ENCODE assay signal across 9 cellular contexts in the genomic region with DNA sequence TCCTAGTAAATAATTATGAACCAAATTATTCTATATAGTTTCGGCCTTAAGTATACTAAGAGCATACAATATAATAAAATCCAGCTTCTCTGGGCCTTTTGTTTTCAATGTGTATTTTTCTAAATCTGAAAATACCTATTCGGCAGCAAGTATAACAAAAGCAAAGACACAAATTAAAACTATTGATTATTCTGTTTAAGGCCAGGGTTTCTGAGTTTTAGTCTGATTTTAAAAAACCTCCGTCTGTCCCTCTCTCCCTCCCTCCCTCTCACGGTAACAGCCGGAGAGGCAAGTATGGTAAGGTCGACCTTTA. TPM values are rescaled to one million over a fixed set of nuclear protein-coding genes. Genes with fewer than 3 reads are reported as not detected.
A peak's percentile ranks its signal among the peaks of the same experiment; 100 is the strongest.
DNase-seq lines count a peak whose midpoint lies in the region; ATAC-seq, FAIRE-seq and TF ChIP-seq lines count a peak whose summit lies in the region.
"Had no signal": no experiment of that assay in that cellular context is flagged by ENCODE, and none has a peak within 500 bp of the region (broad histone marks: within the 10 kb centered on the region; RNA-seq: fewer than 3 reads in every experiment).

No MANE protein-coding gene starts in this region.

- peaks cover 58% of the 10 kb centered on the region for H3K4me1 Mint-ChIP-seq in activated naive CD8-positive, alpha-beta T cell treated with anti-CD3 and anti-CD28 coated beads, Interleukin-2, amount 50 U/mL, for 24 hours

- H3K27me3 ChIP-seq in left lung (no peaks in the 10 kb centered on the region), thoracic aorta (replicated peaks; ENCODE audit: insufficient read depth) (no peaks in the 10 kb centered on the region)

- H3K27ac ChIP-seq in left lung (peak overlapping the region; percentile 97 to 100), thoracic aorta (peak overlapping the region; percentile 96 to 97)

- no peak for FAIRE-seq in GM12892 (lab: Jason Lieb, UNC)

- no peaks in the 10 kb centered on the region for H3K9me3 Mint-ChIP-seq in activated naive CD8-positive, alpha-beta T cell treated with anti-CD3 and anti-CD28 coated beads, Interleukin-2, amount 50 U/mL, for 24 hours

- ATAC-seq in activated naive CD8-positive, alpha-beta T cell treated with anti-CD3 and anti-CD28 coated beads, Interleukin-2, amount 50 U/mL, for 24 hours, result no peak
- no peak for ATAC-seq in left lung
- ATAC-seq in thoracic aorta (ENCODE audit: insufficient number of reproducible peaks, low FRiP score, low read depth), result no peak
- no peak for ATAC-seq in HG03045 (IDR thresholded peaks at IDR 0.05; ENCODE audit: unreplicated experiment)
- no peak for ATAC-seq in GM21576 (IDR thresholded peaks at IDR 0.05; ENCODE audit: unreplicated experiment)

- peaks cover 0 to 16% of the 10 kb centered on the region in 2 donors for H3K36me3 ChIP-seq in left lung
- H3K36me3 ChIP-seq in thoracic aorta, result no peaks in the 10 kb centered on the region

- no peak for TF ChIP-seq POLR2A in GM12892 (IDR thresholded peaks at IDR 0.05; ENCODE audit: low read depth, low read length)

- intact Hi-C loops in left lung (cut with DNase I), result loop anchor here in 1 of 2 donors (5.0 kb wide), 1 partner anchor 83 kb away; no protein-coding TSS in a partner anchor

- H3K27me3 Mint-ChIP-seq in activated naive CD8-positive, alpha-beta T cell treated with anti-CD3 and anti-CD28 coated beads, Interleukin-2, amount 50 U/mL, for 24 hours, result peaks cover 2% of the 10 kb centered on the region

- peak overlapping the region; percentile 99 for H3K27ac Mint-ChIP-seq in activated naive CD8-positive, alpha-beta T cell treated with anti-CD3 and anti-CD28 coated beads, Interleukin-2, amount 50 U/mL, for 24 hours

- peaks cover 7 to 37% of the 10 kb centered on the region in 2 donors for H3K4me1 ChIP-seq in left lung
- peaks cover 27 to 51% of the 10 kb centered on the region in 2 donors for H3K4me1 ChIP-seq in thoracic aorta (ENCODE audit: control insufficient read depth in 1 of 2, low read depth in 2 of 2)

- peaks cover 22% of the 10 kb centered on the region for H3K36me3 Mint-ChIP-seq in activated naive CD8-positive, alpha-beta T cell treated with anti-CD3 and anti-CD28 coated beads, Interleukin-2, amount 50 U/mL, for 24 hours (ENCODE audit: low read depth)

- peak; percentile 25 for DNase-seq in activated CD4-positive, alpha-beta T cell treated with anti-CD3 and anti-CD28 coated beads for 48 hours
- DNase-seq in activated CD4-positive, alpha-beta T cell treated with anti-CD3 and anti-CD28 coated beads, Interleukin-2, amount 50 U/mL, for 1 hour, result no peak
- peak; percentile 22 for DNase-seq in activated naive CD8-positive, alpha-beta T cell treated with anti-CD3 and anti-CD28 coated beads, Interleukin-2, amount 50 U/mL, for 24 hours
- DNase-seq in left lung (no peak), thoracic aorta (ENCODE audit: low spot score) (no peak), GM12892 (ENCODE audit: insufficient read length) (no peak)
- DNase-seq: NCI-H2107 had no signal

- TF ChIP-seq CTCF in left lung (IDR thresholded peaks at IDR 0.05), result no peak
- no peak for TF ChIP-seq CTCF in thoracic aorta (IDR thresholded peaks at IDR 0.05)

- H3K4me3 Mint-ChIP-seq in activated naive CD8-positive, alpha-beta T cell treated with anti-CD3 and anti-CD28 coated beads, Interleukin-2, amount 50 U/mL, for 24 hours, result peak overlapping the region; percentile 100

- peak overlapping the region; percentile 88 for H3K4me3 ChIP-seq in left lung
- peak overlapping the region; percentile 88 for H3K4me3 ChIP-seq in thoracic aorta

- no peaks in the 10 kb centered on the region for H3K9me3 ChIP-seq in left lung
- H3K9me3 ChIP-seq in thoracic aorta, result no peaks in the 10 kb centered on the region

RNA-seq across cellular contexts. Expression of gene TOB1, which starts 1.5 kb away (rescaled TPM):
- total RNA-seq in left lung, result 10 to 100 TPM; 53.4 to 81.1 TPM
- total RNA-seq in thoracic aorta, result 10 to 100 TPM; 19.8 to 24.3 TPM
- polyA plus RNA-seq in GM12892 (2012; ENCODE audit: missing spikeins), result 13.2 TPM

RNA-seq across cellular contexts. Expression of gene WFIKKN2, which starts 29.3 kb away (rescaled TPM):
- total RNA-seq in left lung (not detected), thoracic aorta (under 1 TPM in 1 of 2 donors, not detected in 1; 0.14 TPM)
- polyA plus RNA-seq in GM12892 (2012; ENCODE audit: missing spikeins), result not detected

Comparison
In these comparisons a context has a peak if more than half of its experiments do, and no peak if none do; other contexts are left out.
1. DNase-seq: peak in activated CD4-positive, alpha-beta T cell treated with anti-CD3 and anti-CD28 coated beads for 48 hours (single experiment) and activated naive CD8-positive, alpha-beta T cell treated with anti-CD3 and anti-CD28 coated beads, Interleukin-2, amount 50 U/mL, for 24 hours (single experiment); none in activated CD4-positive, alpha-beta T cell treated with anti-CD3 and anti-CD28 coated beads, Interleukin-2, amount 50 U/mL, for 1 hour (single experiment), left lung (0 of 2), thoracic aorta (single experiment) and GM12892 (single experiment).